In genomic region chr3:193816656-193817311, GRCh38 we compare ENCODE assay signal across 1 cellular context.
TF ChIP-seq lines count a peak whose summit lies in the region.

No MANE protein-coding gene starts in this region.

TF ChIP-seq in K562, 482 proteins besides CTCF, POLR2A, EP300 and RAD21 (continued from another document and continues in another):
- TF ChIP-seq RREB1 (CRISPR knock-in tag; IDR thresholded peaks at IDR 0.05) (peak; percentile 57; the same call in 1 of the 2 replicates), SIN3B (IDR thresholded peaks at IDR 0.05; ENCODE audit: low read depth) (no peak), ZNF589 (CRISPR knock-in tag; IDR thresholded peaks at IDR 0.05; ENCODE audit: low read depth) (no peak), HDAC2 (IDR thresholded peaks at IDR 0.05) (0 out of 2 replicates have a peak, but pooled peaks have one; percentile 67), CBFA2T2 (conservative IDR thresholded peaks at IDR 0.05) (peak; percentile 62; the same call in 1 of the 2 replicates), SRF (CRISPR knock-in tag; IDR thresholded peaks at IDR 0.05) (peak in 1 of 2 experiments; percentile 56; a peak in 1 of 4 replicates), ARID3A (IDR thresholded peaks at IDR 0.05; ENCODE audit: borderline replicate concordance, low read depth, low read length) (no peak), E2F3 (CRISPR knock-in tag; IDR thresholded peaks at IDR 0.05) (peak; percentile 21; the same call in 1 of the 2 replicates), RB1 (IDR thresholded peaks at IDR 0.05; ENCODE audit: low read depth) (no peak), ZNF354B (CRISPR knock-in tag; IDR thresholded peaks at IDR 0.05) (no peak), TRIM28 (IDR thresholded peaks at IDR 0.05) (0 out of 2 replicates have a peak, but pooled peaks have one; percentile 25), ETV1 (tag; conservative IDR thresholded peaks at IDR 0.05; ENCODE audit: low read depth) (peak; percentile 42; the same call in 1 of the 2 replicates), VEZF1 (CRISPR knock-in tag; IDR thresholded peaks at IDR 0.05) (peak; percentile 68), YY1 (IDR thresholded peaks at IDR 0.05; ENCODE audit: borderline replicate concordance in 1 of 3, control insufficient read depth in 1 of 3, extremely low read depth in 1 of 3, insufficient read depth in 3 of 3, insufficient read length in 1 of 3, insufficient replicate concordance in 2 of 3, low read depth in 1 of 3, low read length in 2 of 3) (peak in 1 of 3 experiments; percentile 43), NR2C1 (IDR thresholded peaks at IDR 0.05) (no peak; the same call in 1 of the 2 replicates), NR2C1 (tag; IDR thresholded peaks at IDR 0.05) (peak; percentile 78), SOX6 (IDR thresholded peaks at IDR 0.05) (peak; percentile 20; the same call in 1 of the 2 replicates), SETDB1 (IDR thresholded peaks at IDR 0.05; ENCODE audit: low read length) (no peak), REST (CRISPR knock-in tag; IDR thresholded peaks at IDR 0.05; ENCODE audit: low read depth) (0 out of 2 replicates have a peak, but pooled peaks have one; percentile 55), ID3 (CRISPR knock-in tag; IDR thresholded peaks at IDR 0.05) (no peak), ID3 (tag; IDR thresholded peaks at IDR 0.05) (peak; percentile 61; the same call in 1 of the 2 replicates), L3MBTL2 (IDR thresholded peaks at IDR 0.05) (peak; percentile 24; the same call in 1 of the 2 replicates), DACH1 (IDR thresholded peaks at IDR 0.05; ENCODE audit: partially characterized antibody) (peak; percentile 76), CBFA2T3 (IDR thresholded peaks at IDR 0.05) (peak; percentile 73), HDAC1 (IDR thresholded peaks at IDR 0.05) (peak in 1 of 2 experiments; percentile 44; a peak in 1 of 4 replicates), NR4A1 (CRISPR knock-in tag; IDR thresholded peaks at IDR 0.05) (no peak), NR4A1 (tag; IDR thresholded peaks at IDR 0.05) (0 out of 2 replicates have a peak, but pooled peaks have one; percentile 36), NFIC (IDR thresholded peaks at IDR 0.05) (peak; percentile 40), GATA2 (CRISPR knock-in tag; IDR thresholded peaks at IDR 0.05) (0 out of 2 replicates have a peak, but pooled peaks have one; percentile 25), RBM15 (IDR thresholded peaks at IDR 0.05; ENCODE audit: insufficient read depth, low read length) (no peak), NFE2 (IDR thresholded peaks at IDR 0.05; ENCODE audit: low read depth) (peak; percentile 2; the same call in 1 of the 2 replicates), RBFOX2 (IDR thresholded peaks at IDR 0.05; ENCODE audit: low read depth, low read length) (peak; percentile 24; the same call in 1 of the 2 replicates), C11orf30 (IDR thresholded peaks at IDR 0.05; ENCODE audit: low read depth) (peak; percentile 67), THRAP3 (IDR thresholded peaks at IDR 0.05; ENCODE audit: borderline replicate concordance) (no peak), CTBP1 (IDR thresholded peaks at IDR 0.05; ENCODE audit: borderline replicate concordance) (peak; percentile 88), ZNF274 (IDR thresholded peaks at IDR 0.05; ENCODE audit: borderline replicate concordance, low read depth, low read length) (no peak), SIN3A (IDR thresholded peaks at IDR 0.05; ENCODE audit: borderline replicate concordance in 2 of 2, control insufficient read depth in 1 of 2, low read depth in 2 of 2, low read length in 2 of 2) (peak in 1 of 2 experiments; percentile 44; a peak in 1 of 4 replicates), ATF1 (CRISPR knock-in tag; IDR thresholded peaks at IDR 0.05) (no peak), ATF1 (tag; IDR thresholded peaks at IDR 0.05) (no peak; the same call in 1 of the 2 replicates), TAF9B (IDR thresholded peaks at IDR 0.05; ENCODE audit: partially characterized antibody) (peak; percentile 61), SRSF9 (IDR thresholded peaks at IDR 0.05; ENCODE audit: borderline replicate concordance, low read depth, low read length) (no peak), SPI1 (IDR thresholded peaks at IDR 0.05; ENCODE audit: borderline replicate concordance, low read depth, low read length) (0 out of 2 replicates have a peak, but pooled peaks have one; percentile 16), PHF8 (IDR thresholded peaks at IDR 0.05; ENCODE audit: borderline replicate concordance, low read length) (peak; percentile 12; the same call in 1 of the 2 replicates), PML (IDR thresholded peaks at IDR 0.05; ENCODE audit: low read length) (no peak), ZNF384 (IDR thresholded peaks at IDR 0.05; ENCODE audit: low read depth, low read length) (no peak), BMI1 (IDR thresholded peaks at IDR 0.05; ENCODE audit: low read length) (no peak), MAFG (tag; conservative IDR thresholded peaks at IDR 0.05) (peak; percentile 45), NRF1 (conservative IDR thresholded peaks at IDR 0.05 in 1 of 2, IDR thresholded peaks at IDR 0.05 in 1 of 2) (peak; percentile 16 to 21; a peak in 2 of 4 replicates), LCOR (CRISPR knock-in tag; IDR thresholded peaks at IDR 0.05) (0 out of 2 replicates have a peak, but pooled peaks have one; percentile 56), MTA3 (IDR thresholded peaks at IDR 0.05; ENCODE audit: borderline replicate concordance) (0 out of 2 replicates have a peak, but pooled peaks have one; percentile 62), ARID1B (IDR thresholded peaks at IDR 0.05) (peak; percentile 59), ELF1 (tag; IDR thresholded peaks at IDR 0.05) (no peak), RCOR1 (IDR thresholded peaks at IDR 0.05; ENCODE audit: borderline replicate concordance in 1 of 2, low read depth in 2 of 2, low read length in 2 of 2) (0 out of 4 replicates have a peak, but pooled peaks of 1 of the 2 experiments have one; percentile 8), ZNF316 (IDR thresholded peaks at IDR 0.05) (peak; percentile 79)
- TF ChIP-seq, protein P1, sequence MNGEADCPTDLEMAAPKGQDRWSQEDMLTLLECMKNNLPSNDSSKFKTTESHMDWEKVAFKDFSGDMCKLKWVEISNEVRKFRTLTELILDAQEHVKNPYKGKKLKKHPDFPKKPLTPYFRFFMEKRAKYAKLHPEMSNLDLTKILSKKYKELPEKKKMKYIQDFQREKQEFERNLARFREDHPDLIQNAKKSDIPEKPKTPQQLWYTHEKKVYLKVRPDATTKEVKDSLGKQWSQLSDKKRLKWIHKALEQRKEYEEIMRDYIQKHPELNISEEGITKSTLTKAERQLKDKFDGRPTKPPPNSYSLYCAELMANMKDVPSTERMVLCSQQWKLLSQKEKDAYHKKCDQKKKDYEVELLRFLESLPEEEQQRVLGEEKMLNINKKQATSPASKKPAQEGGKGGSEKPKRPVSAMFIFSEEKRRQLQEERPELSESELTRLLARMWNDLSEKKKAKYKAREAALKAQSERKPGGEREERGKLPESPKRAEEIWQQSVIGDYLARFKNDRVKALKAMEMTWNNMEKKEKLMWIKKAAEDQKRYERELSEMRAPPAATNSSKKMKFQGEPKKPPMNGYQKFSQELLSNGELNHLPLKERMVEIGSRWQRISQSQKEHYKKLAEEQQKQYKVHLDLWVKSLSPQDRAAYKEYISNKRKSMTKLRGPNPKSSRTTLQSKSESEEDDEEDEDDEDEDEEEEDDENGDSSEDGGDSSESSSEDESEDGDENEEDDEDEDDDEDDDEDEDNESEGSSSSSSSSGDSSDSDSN (IDR thresholded peaks at IDR 0.05; ENCODE audit: borderline replicate concordance in 1 of 2, low read depth in 2 of 2, low read length in 2 of 2): peak in 1 of 2 experiments; percentile 58; a peak in 1 of 4 replicates
- TF ChIP-seq, protein P2, sequence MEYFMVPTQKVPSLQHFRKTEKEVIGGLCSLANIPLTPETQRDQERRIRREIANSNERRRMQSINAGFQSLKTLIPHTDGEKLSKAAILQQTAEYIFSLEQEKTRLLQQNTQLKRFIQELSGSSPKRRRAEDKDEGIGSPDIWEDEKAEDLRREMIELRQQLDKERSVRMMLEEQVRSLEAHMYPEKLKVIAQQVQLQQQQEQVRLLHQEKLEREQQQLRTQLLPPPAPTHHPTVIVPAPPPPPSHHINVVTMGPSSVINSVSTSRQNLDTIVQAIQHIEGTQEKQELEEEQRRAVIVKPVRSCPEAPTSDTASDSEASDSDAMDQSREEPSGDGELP (CRISPR knock-in tag; IDR thresholded peaks at IDR 0.05; ENCODE audit: borderline replicate concordance): peak; percentile 97
